ENCODE assay signal across 31 cellular contexts in genomic region chr10:10317151-10317550, GRCh38.
"Had no signal": no experiment of that assay in that cellular context is flagged by ENCODE, and none has a peak within 500 bp of the region (broad histone marks: within the 10 kb centered on the region; RNA-seq: fewer than 3 reads in every experiment).

No MANE protein-coding gene starts in this region.

- H3K27ac ChIP-seq: left ventricle myocardium inferior, pancreas, prostate gland, skin epidermis, suprapubic skin, thoracic aorta, tibial nerve, uterus had no signal

- DNase-seq: hypothalamus; immature natural killer cell; islet precursor cell; left ventricle myocardium inferior; midbrain; mucosa of descending colon; naive thymus-derived CD8-positive, alpha-beta T cell; nucleus accumbens; pancreas; posterior cingulate gyrus; retina; right cardiac atrium; stimulated activated CD4-positive, alpha-beta T cell treated with anti-CD3 and anti-CD28 coated beads, Interleukin-12 subunit alpha, Interleukin-12 subunit beta, amount 100 ng/mL, for 4 hours; stimulated activated CD4-positive, alpha-beta T cell treated with anti-CD3 and anti-CD28 coated beads, Interleukin-15, amount 100 ng/mL, for 24 hours; stimulated activated CD4-positive, alpha-beta T cell treated with anti-CD3 and anti-CD28 coated beads, Interleukin-2, amount 100 ng/mL, for 24 hours; stimulated activated CD4-positive, alpha-beta T cell treated with anti-CD3 and anti-CD28 coated beads, Interleukin-4, amount 100 ng/mL, for 24 hours; stimulated activated naive CD4-positive, alpha-beta T cell; uterus had no signal

- H3K4me1 Mint-ChIP-seq: immature natural killer cell; memory B cell; naive thymus-derived CD8-positive, alpha-beta T cell; neural crest cell; stimulated activated effector memory CD8-positive, alpha-beta T cell treated with anti-CD3 and anti-CD28 coated beads, Interleukin-12 subunit alpha, Interleukin-12 subunit beta, amount 100 ng/mL, for 72 hours had no signal

- H3K9me3 ChIP-seq: left ventricle myocardium inferior, mucosa of descending colon, pancreas, prostate gland, suprapubic skin, thoracic aorta, tibial nerve, uterus had no signal

- H3K36me3 Mint-ChIP-seq: immature natural killer cell; memory B cell; naive thymus-derived CD8-positive, alpha-beta T cell; stimulated activated effector memory CD8-positive, alpha-beta T cell treated with anti-CD3 and anti-CD28 coated beads, Interleukin-12 subunit alpha, Interleukin-12 subunit beta, amount 100 ng/mL, for 72 hours; type B pancreatic cell had no signal

- H3K4me3 Mint-ChIP-seq: immature natural killer cell; memory B cell; naive thymus-derived CD8-positive, alpha-beta T cell; nephron; neural crest cell; stimulated activated effector memory CD8-positive, alpha-beta T cell treated with anti-CD3 and anti-CD28 coated beads, Interleukin-12 subunit alpha, Interleukin-12 subunit beta, amount 100 ng/mL, for 72 hours; stimulated activated naive CD8-positive, alpha-beta T cell treated with anti-CD3 and anti-CD28 coated beads, Interleukin-15, Interleukin-2, amounts not matched to agents 100 ng/mL and 50 ng/mL, for 24 hours; type B pancreatic cell had no signal

- H3K36me3 ChIP-seq: left ventricle myocardium inferior, pancreas, prostate gland, suprapubic skin, thoracic aorta, tibial nerve, uterus had no signal

- ATAC-seq: mucosa of descending colon; naive thymus-derived CD8-positive, alpha-beta T cell; pancreas; right cardiac atrium; sciatic nerve; stimulated activated effector memory CD8-positive, alpha-beta T cell treated with anti-CD3 and anti-CD28 coated beads, Interleukin-12 subunit alpha, Interleukin-12 subunit beta, amount 100 ng/mL, for 72 hours had no signal

- H3K4me3 ChIP-seq: left ventricle myocardium inferior, lung, mucosa of descending colon, pancreas, prostate gland, skin epidermis, suprapubic skin, thoracic aorta, tibial nerve, uterus had no signal

- H3K4me1 ChIP-seq: left ventricle myocardium inferior, pancreas, prostate gland, suprapubic skin, tibial nerve, uterus had no signal

- H3K27ac Mint-ChIP-seq: immature natural killer cell; memory B cell; naive thymus-derived CD8-positive, alpha-beta T cell; nephron; stimulated activated effector memory CD8-positive, alpha-beta T cell treated with anti-CD3 and anti-CD28 coated beads, Interleukin-12 subunit alpha, Interleukin-12 subunit beta, amount 100 ng/mL, for 72 hours; stimulated activated naive CD8-positive, alpha-beta T cell treated with anti-CD3 and anti-CD28 coated beads, Interleukin-15, Interleukin-2, amounts not matched to agents 100 ng/mL and 50 ng/mL, for 24 hours; type B pancreatic cell had no signal

- H3K27me3 ChIP-seq: pancreas, suprapubic skin, tibial nerve, uterus had no signal

- H3K27me3 Mint-ChIP-seq: memory B cell, type B pancreatic cell had no signal

- H3K9me3 Mint-ChIP-seq: stimulated activated naive CD8-positive, alpha-beta T cell treated with anti-CD3 and anti-CD28 coated beads, Interleukin-15, Interleukin-2, amounts not matched to agents 100 ng/mL and 50 ng/mL, for 24 hours had no signal
